19 cellular contexts compared by ENCODE assay signal in the genomic region with DNA sequence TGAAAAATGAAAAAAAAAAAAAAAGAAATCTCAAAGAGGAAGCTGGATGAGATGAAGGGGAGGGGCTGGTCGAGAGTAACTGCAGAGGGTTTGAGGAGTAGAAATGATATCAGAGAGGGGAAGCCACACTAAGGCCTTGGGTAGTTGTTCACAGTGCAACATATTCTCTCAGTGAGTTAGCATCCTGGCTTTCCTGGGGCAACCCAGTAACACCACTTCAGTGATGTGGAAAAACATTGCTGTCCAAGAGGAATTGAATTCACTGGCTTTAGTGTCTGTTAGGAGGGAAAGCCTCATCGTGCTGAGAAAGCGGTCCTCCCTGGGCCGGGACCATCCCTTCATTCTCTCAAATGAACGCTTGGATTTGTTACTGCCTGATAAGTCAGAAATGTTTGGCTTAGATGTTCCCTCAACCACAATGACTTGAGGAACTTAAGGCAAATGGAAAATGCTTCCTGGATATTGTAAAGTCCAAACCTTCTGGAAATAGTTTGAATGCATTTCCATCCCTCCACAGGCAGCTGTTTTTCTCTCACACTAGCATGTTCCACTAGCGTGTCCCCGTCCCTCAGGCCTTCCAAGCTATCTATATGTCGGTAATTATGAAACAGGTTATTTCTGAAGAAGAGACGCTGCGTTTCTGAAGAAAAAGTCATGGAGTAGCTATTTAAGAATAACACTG. TPM values are rescaled to one million over a fixed set of nuclear protein-coding genes. Genes with fewer than 3 reads are reported as not detected.
A peak's percentile ranks its signal among the peaks of the same experiment; 100 is the strongest.
DNase-seq lines count a peak whose midpoint lies in the region; ATAC-seq, FAIRE-seq and TF ChIP-seq lines count a peak whose summit lies in the region.
"Had no signal": no experiment of that assay in that cellular context is flagged by ENCODE, and none has a peak within 500 bp of the region (broad histone marks: within the 10 kb centered on the region; RNA-seq: fewer than 3 reads in every experiment).

No MANE protein-coding gene starts in this region.

- no peaks in the 10 kb centered on the region for H3K4me1 ChIP-seq in small intestine (ENCODE audit: control insufficient read depth in 2 of 2, insufficient read depth in 1 of 2, low read depth in 1 of 2, low read length in 1 of 2)

- H3K27me3 ChIP-seq in small intestine (ENCODE audit: control insufficient read depth in 2 of 2, insufficient read depth in 2 of 2, low read length in 2 of 2), result peaks cover 0 to 2% of the 10 kb centered on the region in 2 donors

- H3K9me3 ChIP-seq in small intestine (ENCODE audit: control insufficient read depth, low read depth), result no peaks in the 10 kb centered on the region
- H3K9me3 ChIP-seq: Caco-2 had no signal

- no peak for TF ChIP-seq CTCF in fibroblast of villous mesenchyme (IDR thresholded peaks at IDR 0.05; ENCODE audit: insufficient read depth, low read depth, low read length)
- no peak for TF ChIP-seq CTCF in progenitor cell of endocrine pancreas (IDR thresholded peaks at IDR 0.05; ENCODE audit: unreplicated experiment)

- H3K9me3 Mint-ChIP-seq in progenitor cell of endocrine pancreas (ENCODE audit: low read depth), result no peaks in the 10 kb centered on the region
- no peaks in the 10 kb centered on the region for H3K9me3 Mint-ChIP-seq in activated naive CD4-positive, alpha-beta T cell treated with anti-CD3 and anti-CD28 coated beads, Interleukin-2, amount 10 ng/mL, durations not matched to agents 7 days and 5 days
- H3K9me3 Mint-ChIP-seq: activated CD4-positive, alpha-beta memory T cell treated with anti-CD3 and anti-CD28 coated beads, Interleukin-2, amount 10 ng/mL, durations not matched to agents 7 days and 5 days; naive B cell had no signal

- peak; percentile 47 for DNase-seq in EH (ENCODE audit: low read depth)
- peak; percentile 29 for DNase-seq in SKM-1 (lab: John Stamatoyannopoulos, UW; ENCODE audit: unreplicated experiment)
- DNase-seq in fibroblast of villous mesenchyme (ENCODE audit: low read depth), result peak; percentile 69
- DNase-seq in progenitor cell of endocrine pancreas (ENCODE audit: low spot score, unreplicated experiment), result no peak
- no peak for DNase-seq in urothelium cell line (ENCODE audit: low spot score)
- no peak for DNase-seq in small intestine
- DNase-seq in activated naive CD4-positive, alpha-beta T cell treated with anti-CD3 and anti-CD28 coated beads, Interleukin-2, amount 10 ng/mL, durations not matched to agents 7 days and 5 days, result no peak
- DNase-seq: activated CD4-positive, alpha-beta memory T cell treated with anti-CD3 and anti-CD28 coated beads, Interleukin-2, amount 10 ng/mL, durations not matched to agents 7 days and 5 days; activated gamma-delta T cell treated with Interleukin-2 at 50 U/mL for 16 hours; Caco-2; glutamatergic neuron; naive B cell; NCI-H1092 treated with DMSO at 0.1 percent for 48 hours; NCI-H226; T-helper 9 cell had no signal

- no peaks in the 10 kb centered on the region for H3K27me3 Mint-ChIP-seq in progenitor cell of endocrine pancreas
- H3K27me3 Mint-ChIP-seq in activated naive CD4-positive, alpha-beta T cell treated with anti-CD3 and anti-CD28 coated beads, Interleukin-2, amount 10 ng/mL, durations not matched to agents 7 days and 5 days, result peaks cover 9% of the 10 kb centered on the region
- H3K27me3 Mint-ChIP-seq: naive B cell had no signal

- H3K4me1 Mint-ChIP-seq in progenitor cell of endocrine pancreas (ENCODE audit: low read depth), result peaks cover 21% of the 10 kb centered on the region
- no peaks in the 10 kb centered on the region for H3K4me1 Mint-ChIP-seq in activated naive CD4-positive, alpha-beta T cell treated with anti-CD3 and anti-CD28 coated beads, Interleukin-2, amount 10 ng/mL, durations not matched to agents 7 days and 5 days
- H3K4me1 Mint-ChIP-seq: activated CD4-positive, alpha-beta memory T cell treated with anti-CD3 and anti-CD28 coated beads, Interleukin-2, amount 10 ng/mL, durations not matched to agents 7 days and 5 days had no signal

- ATAC-seq in GM19455 (IDR thresholded peaks at IDR 0.05; ENCODE audit: unreplicated experiment), result no peak

- WGBS in small intestine, 3 donors, result 85 to 88% (median 86%) methylated on average over 10 of the region's 10 CpGs

- H3K36me3 Mint-ChIP-seq in progenitor cell of endocrine pancreas (ENCODE audit: insufficient read depth), result peaks cover 9% of the 10 kb centered on the region
- H3K36me3 Mint-ChIP-seq in activated naive CD4-positive, alpha-beta T cell treated with anti-CD3 and anti-CD28 coated beads, Interleukin-2, amount 10 ng/mL, durations not matched to agents 7 days and 5 days, result no peaks in the 10 kb centered on the region
- H3K36me3 Mint-ChIP-seq: naive B cell had no signal

- H3K27ac ChIP-seq in small intestine (ENCODE audit: low read depth in 1 of 2, low read length in 1 of 2), result no peak overlapping the region
- H3K27ac ChIP-seq: PC-9 had no signal

- H3K4me3 ChIP-seq in fibroblast of villous mesenchyme (ENCODE audit: low read depth, low read length) (no peak overlapping the region), small intestine (ENCODE audit: low read depth in 1 of 2, low read length in 2 of 2) (no peak overlapping the region)
- H3K4me3 ChIP-seq: PC-9, skin epidermis had no signal

- H3K27ac Mint-ChIP-seq in progenitor cell of endocrine pancreas, result peak overlapping the region; percentile 84
- no peak overlapping the region for H3K27ac Mint-ChIP-seq in activated naive CD4-positive, alpha-beta T cell treated with anti-CD3 and anti-CD28 coated beads, Interleukin-2, amount 10 ng/mL, durations not matched to agents 7 days and 5 days
- H3K27ac Mint-ChIP-seq: activated CD4-positive, alpha-beta memory T cell treated with anti-CD3 and anti-CD28 coated beads, Interleukin-2, amount 10 ng/mL, durations not matched to agents 7 days and 5 days had no signal

- CTCF ChIA-PET in activated naive CD4-positive, alpha-beta T cell treated with anti-CD3 and anti-CD28 coated beads, Interleukin-2, amount 10 ng/mL, durations not matched to agents 7 days and 5 days (lab: Charles Lee), result interaction anchor here (1.0 kb wide), 1 partner anchor 19 kb away, joined by 3 read pairs; no protein-coding TSS in a partner anchor

- no peak overlapping the region for H3K4me3 Mint-ChIP-seq in progenitor cell of endocrine pancreas (ENCODE audit: low read depth)
- H3K4me3 Mint-ChIP-seq in activated naive CD4-positive, alpha-beta T cell treated with anti-CD3 and anti-CD28 coated beads, Interleukin-2, amount 10 ng/mL, durations not matched to agents 7 days and 5 days, result no peak overlapping the region
- H3K4me3 Mint-ChIP-seq: activated CD4-positive, alpha-beta memory T cell treated with anti-CD3 and anti-CD28 coated beads, Interleukin-2, amount 10 ng/mL, durations not matched to agents 7 days and 5 days had no signal

- FAIRE-seq in urothelium cell line (lab: Jason Lieb, UNC), result no peak
- no peak for FAIRE-seq in small intestine (lab: Jason Lieb, UNC)
- FAIRE-seq: bronchial epithelial cell had no signal

- H3K36me3 ChIP-seq in small intestine (ENCODE audit: control insufficient read depth in 2 of 2, insufficient read depth in 2 of 2, low read length in 2 of 2), result no peaks in the 10 kb centered on the region

RNA-seq across cellular contexts. Expression of a gene that starts 12.2 kb away (rescaled TPM):
- 28.0 and 36.3 TPM in 2 replicates for total RNA-seq in fibroblast of villous mesenchyme
- total RNA-seq in progenitor cell of endocrine pancreas, result 26.4 and 27.9 TPM in 2 replicates
- polyA plus RNA-seq in small intestine, result under 1 TPM in 2 of 3 donors, not detected in 1; 0.49 to 0.81 TPM
- total RNA-seq: activated CD4-positive, alpha-beta memory T cell treated with anti-CD3 and anti-CD28 coated beads, Interleukin-2, amount 10 ng/mL, durations not matched to agents 7 days and 5 days had no signal

Comparison
In these comparisons a context has a peak if more than half of its experiments do, and no peak if none do; other contexts are left out.
1. DNase-seq: peak in EH (single experiment), SKM-1 (single experiment) and fibroblast of villous mesenchyme (single experiment); none in progenitor cell of endocrine pancreas (single experiment), urothelium cell line (single experiment), small intestine (single experiment) and activated naive CD4-positive, alpha-beta T cell treated with anti-CD3 and anti-CD28 coated beads, Interleukin-2, amount 10 ng/mL, durations not matched to agents 7 days and 5 days (single experiment).